Comparison of ENCODE assay signal across 21 cellular contexts in the genomic region with DNA sequence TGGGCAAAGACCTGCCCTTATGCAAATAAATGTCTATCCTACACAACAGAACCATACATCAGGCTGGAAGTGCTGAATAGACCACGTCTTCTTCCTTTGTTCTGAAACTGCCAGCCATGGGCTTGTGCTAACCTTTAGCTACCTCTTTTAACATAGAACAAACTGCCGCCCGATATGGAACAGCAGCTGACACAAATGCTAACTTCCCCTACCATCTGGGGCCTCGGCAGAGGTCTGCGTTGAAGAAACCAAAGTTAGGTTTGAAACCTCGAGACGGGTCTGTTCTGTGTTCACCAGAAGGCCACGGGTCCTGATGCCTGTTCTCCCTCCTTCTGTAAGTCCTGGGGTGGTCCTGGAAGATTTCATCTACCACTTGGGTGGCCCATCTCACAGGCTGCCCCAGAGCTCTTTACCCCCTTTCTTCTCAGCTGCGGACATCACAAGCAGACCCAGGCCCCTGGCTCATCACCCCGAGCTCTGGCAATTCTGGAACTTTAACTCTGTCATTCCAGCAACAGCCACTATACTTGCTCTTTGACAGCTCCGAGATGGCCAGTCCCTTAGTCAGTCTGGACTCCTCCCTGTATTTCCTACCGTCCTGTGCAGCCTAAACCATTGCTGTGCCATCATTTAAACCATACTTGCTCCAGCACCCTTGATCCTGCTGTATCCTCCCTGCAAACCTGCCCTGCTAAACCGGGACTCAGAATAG.
DNase-seq lines count a peak whose midpoint lies in the region; ATAC-seq, FAIRE-seq and TF ChIP-seq lines count a peak whose summit lies in the region.
"Had no signal": no experiment of that assay in that cellular context is flagged by ENCODE, and none has a peak within 500 bp of the region (broad histone marks: within the 10 kb centered on the region; RNA-seq: fewer than 3 reads in every experiment).

No MANE protein-coding gene starts in this region.

- no peak overlapping the region for H2BK15ac ChIP-seq in neuronal stem cell (ENCODE audit: low read length)

- peak overlapping the region; percentile 79 for H3K4me2 ChIP-seq in HepG2 (ENCODE audit: low read depth, low read length)
- H3K4me2 ChIP-seq in neuronal stem cell (ENCODE audit: insufficient read depth, low read length, poor library complexity, severe bottlenecking): no peak overlapping the region
- H3K4me2 ChIP-seq: PC-9 had no signal

- POLR2A ChIA-PET in HepG2 (lab: Yijun Ruan, JAX): interaction anchor here (0.7 kb wide), 1 partner anchor 19 kb away, joined by 3 read pairs; no protein-coding TSS in a partner anchor
- POLR2A ChIA-PET in WTC11 (lab: Charles Lee): no interaction called here

- H2AFZ ChIP-seq in HepG2 (ENCODE audit: low read length) (no peak overlapping the region), neuronal stem cell (ENCODE audit: low read length) (no peak overlapping the region)
- H2AFZ ChIP-seq: GM23248, PC-9 had no signal

- H3K27ac ChIP-seq in HepG2 (ENCODE audit: extremely low read length, insufficient read depth, low read length) (no peak overlapping the region), right lobe of liver (no peak overlapping the region), muscle layer of colon (ENCODE audit: low read depth, low read length) (peak overlapping the region; percentile 71), body of pancreas (no peak overlapping the region), neuronal stem cell (replicated peaks; ENCODE audit: low read length) (no peak overlapping the region)
- H3K27ac ChIP-seq: C4-2B, GM23248, PC-9, SJSA1 had no signal

- no peaks in the 10 kb centered on the region for H3K79me2 ChIP-seq in HepG2 (ENCODE audit: insufficient read depth, low read length)

- H3K36me3 ChIP-seq in HepG2 (replicated peaks in 1 of 2; ENCODE audit: control insufficient read depth in 1 of 2, insufficient read depth in 2 of 2, low read length in 2 of 2): no peaks in the 10 kb centered on the region
- H3K36me3 ChIP-seq in right lobe of liver: no peaks in the 10 kb centered on the region
- H3K36me3 ChIP-seq in muscle layer of colon (ENCODE audit: insufficient read depth, low read length): no peaks in the 10 kb centered on the region
- H3K36me3 ChIP-seq in body of pancreas (replicated peaks in 1 of 2; ENCODE audit: insufficient read depth in 1 of 2, low read depth in 2 of 2): no peaks in the 10 kb centered on the region
- H3K36me3 ChIP-seq in neuronal stem cell (replicated peaks in 1 of 2; ENCODE audit: control insufficient read depth in 2 of 2, insufficient read depth in 2 of 2, low read length in 2 of 2): no peaks in the 10 kb centered on the region
- H3K36me3 ChIP-seq: MG63, SJSA1 had no signal

- TF ChIP-seq CTCF in HepG2 (CRISPR knock-in tag; IDR thresholded peaks at IDR 0.05) (no peak), right lobe of liver (IDR thresholded peaks at IDR 0.05) (no peak), WTC11 (IDR thresholded peaks at IDR 0.05) (no peak), body of pancreas (IDR thresholded peaks at IDR 0.05) (no peak)

- H3K4me3 Mint-ChIP-seq in WTC11: no peak overlapping the region

- peak; percentile 61 for ATAC-seq in HepG2
- ATAC-seq in right lobe of liver: no peak
- ATAC-seq in WTC11: peak; percentile 32
- ATAC-seq in body of pancreas: no peak

- H2AK5ac ChIP-seq in neuronal stem cell (ENCODE audit: low read depth, low read length): no peak overlapping the region

- intact Hi-C loops in HepG2 (cut with micrococcal nuclease; ENCODE audit: unreplicated experiment): no loop called here
- intact Hi-C loops in right lobe of liver (cut with DNase I): no loop called here
- intact Hi-C loops in body of pancreas (cut with DNase I): no loop called here

- no peak for TF ChIP-seq POLR2A in HepG2 (IDR thresholded peaks at IDR 0.05; ENCODE audit: insufficient read depth in 1 of 2, low read depth in 2 of 2, low read length in 2 of 2)
- no peak for TF ChIP-seq POLR2A in right lobe of liver (IDR thresholded peaks at IDR 0.05)
- TF ChIP-seq POLR2A in body of pancreas (IDR thresholded peaks at IDR 0.05): no peak

- H2BK120ac ChIP-seq in neuronal stem cell (ENCODE audit: low read depth, low read length): no peak overlapping the region

- H3K4me3 ChIP-seq in HepG2 (replicated peaks in 1 of 3; ENCODE audit: insufficient read depth in 1 of 3, low read depth in 2 of 3, low read length in 3 of 3) (peak overlapping the region in 1 of 3 experiments; percentile 25; a peak in 2 of 6 replicates), right lobe of liver (no peak overlapping the region), muscle layer of colon (ENCODE audit: low read depth in 1 of 2, low read length in 2 of 2) (no peak overlapping the region), body of pancreas (no peak overlapping the region), neuronal stem cell (ENCODE audit: low read length in 2 of 2) (peak overlapping the region in 1 of 2 donors; percentile 30)
- H3K4me3 ChIP-seq: GM23248, MG63, PC-9, SJSA1 had no signal

- no peak overlapping the region for H2BK5ac ChIP-seq in neuronal stem cell (ENCODE audit: low read length)

- BruUV-seq in HepG2 (replicated peaks; lab: Mats Ljungman, UMichigan): no TSS peak

- H3K9me3 ChIP-seq in HepG2 (ENCODE audit: low read length): no peaks in the 10 kb centered on the region
- H3K9me3 ChIP-seq in right lobe of liver: no peaks in the 10 kb centered on the region
- H3K9me3 ChIP-seq in muscle layer of colon (ENCODE audit: low read length): no peaks in the 10 kb centered on the region
- H3K9me3 ChIP-seq in body of pancreas: no peaks in the 10 kb centered on the region
- no peaks in the 10 kb centered on the region for H3K9me3 ChIP-seq in neuronal stem cell (replicated peaks in 1 of 2; ENCODE audit: control insufficient read depth in 2 of 2, insufficient read depth in 1 of 2, low read depth in 1 of 2, low read length in 2 of 2)
- H3K9me3 ChIP-seq: MG63, SJSA1 had no signal

- 24% methylated on average over 13 of the region's 13 CpGs for WGBS in HepG2 (ENCODE audit: low lambda C conversion rate)
- WGBS in right lobe of liver (ENCODE audit: insufficient coverage, low coverage, low lambda C conversion rate, missing lambda C conversion rate): 66% methylated on average over 11 of the region's 13 CpGs
- WGBS in body of pancreas, 2 donors: 76 to 80% methylated on average over 13 of the region's 13 CpGs
- WGBS in neuronal stem cell (ENCODE audit: extremely low coverage in 2 of 2, insufficient read length in 2 of 2, insufficient replicate concordance in 1 of 2), 2 donors: no CpG with 5 or more reads among the region's 13 CpGs

- H3K14ac ChIP-seq in neuronal stem cell (ENCODE audit: low read length): no peak overlapping the region

- peaks cover 61% of the 10 kb centered on the region for H3K4me1 ChIP-seq in HepG2 (ENCODE audit: insufficient read depth, low read length)
- H3K4me1 ChIP-seq in right lobe of liver: peaks cover 0 to 8% (median 0%) of the 10 kb centered on the region in 4 donors
- H3K4me1 ChIP-seq in muscle layer of colon (ENCODE audit: insufficient read depth, low read length): peaks cover 50% of the 10 kb centered on the region
- peaks cover 3% of the 10 kb centered on the region for H3K4me1 ChIP-seq in body of pancreas
- peaks cover 1 to 6% of the 10 kb centered on the region in 2 donors for H3K4me1 ChIP-seq in neuronal stem cell (ENCODE audit: control insufficient read depth in 2 of 2, insufficient read depth in 1 of 2, low read depth in 1 of 2, low read length in 2 of 2)

- H3K27me3 ChIP-seq in HepG2 (ENCODE audit: control insufficient read depth in 1 of 2, insufficient read depth in 2 of 2, low read length in 2 of 2) (peaks cover 0 to 23% of the 10 kb centered on the region in 2 experiments; a peak in 2 of 5 replicates), right lobe of liver (no peaks in the 10 kb centered on the region), muscle layer of colon (ENCODE audit: control insufficient read depth in 1 of 2, insufficient read depth in 2 of 2, low read length in 2 of 2) (no peaks in the 10 kb centered on the region), body of pancreas (no peaks in the 10 kb centered on the region), neuronal stem cell (ENCODE audit: control insufficient read depth in 3 of 3, insufficient read depth in 3 of 3, low read depth in 1 of 3, low read length in 3 of 3) (peaks cover 0 to 14% (median 0%) of the 10 kb centered on the region in 3 experiments)
- H3K27me3 ChIP-seq: MG63, SJSA1 had no signal

- H3K4ac ChIP-seq in neuronal stem cell (ENCODE audit: low read length): no peak overlapping the region

- peaks cover 4% of the 10 kb centered on the region for H3K9me3 Mint-ChIP-seq in WTC11

- H3K23ac ChIP-seq in neuronal stem cell (ENCODE audit: low read depth, low read length, poor library complexity): no peak overlapping the region

- H4K20me1 ChIP-seq in HepG2 (ENCODE audit: insufficient read depth, low read length): no peaks in the 10 kb centered on the region

- no peak overlapping the region for H3K27ac Mint-ChIP-seq in WTC11

- TF ChIP-seq EP300 in HepG2 (IDR thresholded peaks at IDR 0.05; ENCODE audit: low read depth in 2 of 2, low read length in 2 of 2) (no peak), HepG2 (CRISPR knock-in tag; IDR thresholded peaks at IDR 0.05; ENCODE audit: borderline replicate concordance) (no peak)

- no peak overlapping the region for H3K18ac ChIP-seq in neuronal stem cell (ENCODE audit: low read length)

- no peak for TF ChIP-seq RAD21 in HepG2 (CRISPR knock-in tag; IDR thresholded peaks at IDR 0.05)

- no peak overlapping the region for H4K91ac ChIP-seq in neuronal stem cell (ENCODE audit: low read depth, low read length, poor library complexity)

- H2BK12ac ChIP-seq in neuronal stem cell (ENCODE audit: low read length): no peak overlapping the region

- no peaks in the 10 kb centered on the region for H3K79me1 ChIP-seq in neuronal stem cell (ENCODE audit: low read depth, low read length)

- no peaks in the 10 kb centered on the region for H3K27me3 Mint-ChIP-seq in WTC11 (ENCODE audit: low read depth)

- FAIRE-seq in HepG2 (lab: Jason Lieb, UNC): no peak
- FAIRE-seq: GM12891, GM18507 had no signal

- CTCF ChIA-PET in HepG2 (lab: Yijun Ruan, JAX; ENCODE audit: low intra/inter-chr PET ratio, low total read pairs): no interaction called here
- CTCF ChIA-PET in WTC11 (lab: Charles Lee): interaction anchor here (0.6 to 1.4 kb wide), 6 partner anchors 10 to 337 kb away, joined by 3 to 9 read pairs (median 4); no protein-coding TSS in a partner anchor

- in situ Hi-C loops in HepG2 (cut with HindIII; ENCODE audit: extremely low pct_ligation_motif_present, low pct_unique_long_range_greater_than_20kb): no loop called here

- peaks cover 5% of the 10 kb centered on the region; the same call in 1 of the 2 replicates for H3K4me1 Mint-ChIP-seq in WTC11

- H4K8ac ChIP-seq in neuronal stem cell (ENCODE audit: low read depth, low read length): no peak overlapping the region

- H3K9ac ChIP-seq in HepG2 (ENCODE audit: insufficient read depth, low read depth, low read length): no peak overlapping the region
- no peak overlapping the region for H3K9ac ChIP-seq in muscle layer of colon (ENCODE audit: low read length)
- H3K9ac ChIP-seq in neuronal stem cell (ENCODE audit: low read depth, low read length, poor library complexity): no peak overlapping the region
- H3K9ac ChIP-seq: GM23248 had no signal

- no peaks in the 10 kb centered on the region for H3K36me3 Mint-ChIP-seq in WTC11

- DNase-seq in HepG2 (ENCODE audit: low spot score) (peak; percentile 46), right lobe of liver (no peak), WTC11 (ENCODE audit: low spot score) (no peak), body of pancreas (no peak), neuronal stem cell (ENCODE audit: low spot score) (no peak), AML-193 (lab: John Stamatoyannopoulos, UW) (no peak), NCI-H1105 treated with DMSO at 0.1 percent for 48 hours (lab: John Stamatoyannopoulos, UW) (no peak)
- DNase-seq: GF-D8, GM23248, Karpas-422, MG63, NCI-H1105, NCI-H187, NCI-H446, NCI-H774, PC-9 had no signal

Comparison
In these comparisons a context has a peak if more than half of its experiments do, and no peak if none do; other contexts are left out.
1. ATAC-seq: peak in HepG2 (single experiment) and WTC11 (single experiment); none in right lobe of liver (0 of 4) and body of pancreas (single experiment).